In the genomic region with DNA sequence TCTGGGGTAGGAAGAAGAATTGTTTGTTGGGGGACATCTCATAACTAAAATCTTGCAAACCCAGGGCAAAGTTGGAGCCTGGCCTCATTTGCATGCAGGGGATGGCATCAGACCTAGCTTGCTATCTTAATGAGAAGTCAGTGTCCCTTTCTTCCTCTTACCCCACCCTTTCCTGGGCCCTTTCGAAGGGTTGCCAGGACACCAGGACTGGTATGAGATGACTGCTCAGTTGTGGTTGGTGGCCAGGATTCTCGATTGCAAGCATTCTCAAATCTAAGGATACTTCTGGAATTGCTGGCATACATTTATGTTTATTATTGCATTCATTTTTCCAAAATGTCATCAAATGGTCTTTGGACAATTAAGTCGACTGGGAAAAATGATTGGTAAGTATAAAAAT, we compare ENCODE assay signal across 21 cellular contexts.
"Had no signal": no experiment of that assay in that cellular context is flagged by ENCODE, and none has a peak within 500 bp of the region (broad histone marks: within the 10 kb centered on the region; RNA-seq: fewer than 3 reads in every experiment).

No MANE protein-coding gene starts in this region.

- H3K27ac ChIP-seq: left ventricle myocardium inferior, ovary, right lobe of liver, upper lobe of right lung had no signal

- H3K4me3 ChIP-seq: breast epithelium, left ventricle myocardium inferior, mucosa of descending colon, ovary, right lobe of liver, upper lobe of right lung had no signal

- H3K36me3 ChIP-seq: breast epithelium, ovary, thoracic aorta, upper lobe of right lung had no signal

- ATAC-seq: esophagus mucosa; mucosa of descending colon; naive thymus-derived CD8-positive, alpha-beta T cell; right lobe of liver; upper lobe of right lung had no signal

- DNase-seq: activated CD4-positive, alpha-beta T cell treated with anti-CD3 and anti-CD28 coated beads, Interleukin-2, amount 10 ng/mL, durations not matched to agents 24 days and 14 days; activated CD4-positive, CD25-positive, alpha-beta regulatory T cell; activated CD8-positive, alpha-beta T cell treated with anti-CD3 and anti-CD28 coated beads for 36 hours; activated naive CD4-positive, alpha-beta T cell treated with anti-CD3 and anti-CD28 coated beads for 36 hours; activated T-cell treated with anti-CD3 and anti-CD28 coated beads, Interleukin-2, amount 50 U/mL, for 1 hour; aorta; effector CD4-positive, alpha-beta T cell; immature natural killer cell; kidney glomerular epithelial cell; left ventricle myocardium inferior; mammary epithelial cell; mucosa of descending colon; naive thymus-derived CD8-positive, alpha-beta T cell; ovary; right lobe of liver; stimulated activated CD4-positive, alpha-beta T cell treated with anti-CD3 and anti-CD28 coated beads, Interleukin-4, amount 100 ng/mL, for 4 hours; T-helper 2 cell; upper lobe of right lung had no signal

- H3K27me3 ChIP-seq: breast epithelium, ovary, right lobe of liver, upper lobe of right lung had no signal

- H3K4me1 ChIP-seq: breast epithelium, left ventricle myocardium inferior, right lobe of liver, upper lobe of right lung had no signal

- H3K9me3 ChIP-seq: breast epithelium, left ventricle myocardium inferior, mucosa of descending colon, ovary, right lobe of liver, thoracic aorta, upper lobe of right lung had no signal
